In the genomic region with DNA sequence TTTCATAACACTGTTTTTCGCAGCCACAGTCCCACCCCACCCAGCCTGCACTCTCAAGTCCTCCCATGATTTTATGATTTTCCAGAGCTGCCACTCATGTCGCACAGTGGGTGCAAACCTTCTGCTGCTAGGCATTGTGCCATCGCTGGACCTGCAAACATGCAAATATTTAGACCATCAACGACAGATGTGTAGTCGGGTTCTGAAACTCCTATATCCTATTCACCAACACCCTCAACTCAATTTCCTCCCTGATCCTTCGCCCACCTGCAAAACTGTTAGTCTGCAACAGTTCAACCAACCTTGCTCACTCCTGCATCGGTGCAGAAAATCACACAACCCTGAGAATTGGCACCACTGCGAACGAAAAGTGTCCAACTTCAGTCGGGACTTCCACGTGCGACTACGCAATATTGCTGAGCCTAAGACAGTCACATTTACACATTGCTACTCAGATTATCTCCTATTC, we compare ENCODE assay signal across 8 cellular contexts. TPM values are rescaled to one million over a fixed set of nuclear protein-coding genes. Genes with fewer than 3 reads are reported as not detected.
DNase-seq lines count a peak whose midpoint lies in the region; ATAC-seq lines count a peak whose summit lies in the region.

No MANE protein-coding gene starts in this region.

- H3K36me3 ChIP-seq in KOPT-K1 (ENCODE audit: insufficient read depth, low read length) (no peaks in the 10 kb centered on the region), rectal smooth muscle tissue (ENCODE audit: control insufficient read depth, insufficient read depth, low read length) (no peaks in the 10 kb centered on the region)

- no peaks in the 10 kb centered on the region for H3K27me3 ChIP-seq in rectal smooth muscle tissue (ENCODE audit: control insufficient read depth, insufficient read depth, low read length)

- intact Hi-C loops in left cardiac atrium (cut with DNase I) = no loop called here

- H3K27ac ChIP-seq in KOPT-K1 (ENCODE audit: low read depth, low read length, poor library complexity, severe bottlenecking) (peak overlapping the region; percentile 77), rectal smooth muscle tissue (ENCODE audit: low read depth, low read length) (peak overlapping the region; percentile 78)

- peak; percentile 31 for DNase-seq in NCI-H2107 treated with DMSO at 0.1 percent for 48 hours (lab: John Stamatoyannopoulos, UW; ENCODE audit: unreplicated experiment)
- DNase-seq in NCI-H2107 (lab: John Stamatoyannopoulos, UW) = no peak
- no peak for DNase-seq in left cardiac atrium

- ATAC-seq in left cardiac atrium (peak; percentile 6 to 8), GM21825 (IDR thresholded peaks at IDR 0.05; ENCODE audit: unreplicated experiment) (no peak), GM19463 (IDR thresholded peaks at IDR 0.05; ENCODE audit: unreplicated experiment) (no peak)

- H3K9ac ChIP-seq in rectal smooth muscle tissue (ENCODE audit: low read length) = no peak overlapping the region

- H3K9me3 ChIP-seq in KOPT-K1 (ENCODE audit: insufficient read depth, low read length, poor library complexity, severe bottlenecking) = no peaks in the 10 kb centered on the region

- peak overlapping the region; percentile 94 for H3K4me3 ChIP-seq in rectal smooth muscle tissue (ENCODE audit: low read length)

- peak overlapping the region; percentile 95 for H3K4me3 Mint-ChIP-seq in activated naive CD4-positive, alpha-beta T cell treated with anti-CD3 and anti-CD28 coated beads, Interleukin-2, amount 50 U/mL, for 24 hours

- peak overlapping the region; percentile 93 for H3K27ac Mint-ChIP-seq in activated naive CD4-positive, alpha-beta T cell treated with anti-CD3 and anti-CD28 coated beads, Interleukin-2, amount 50 U/mL, for 24 hours

- no peaks in the 10 kb centered on the region for H3K9me3 Mint-ChIP-seq in activated naive CD4-positive, alpha-beta T cell treated with anti-CD3 and anti-CD28 coated beads, Interleukin-2, amount 50 U/mL, for 24 hours

- peaks cover 20% of the 10 kb centered on the region for H3K4me1 Mint-ChIP-seq in activated naive CD4-positive, alpha-beta T cell treated with anti-CD3 and anti-CD28 coated beads, Interleukin-2, amount 50 U/mL, for 24 hours

- peaks cover 3% of the 10 kb centered on the region for H3K4me1 ChIP-seq in rectal smooth muscle tissue (ENCODE audit: control insufficient read depth, insufficient read depth, low read length)

- H3K36me3 Mint-ChIP-seq in activated naive CD4-positive, alpha-beta T cell treated with anti-CD3 and anti-CD28 coated beads, Interleukin-2, amount 50 U/mL, for 24 hours = no peaks in the 10 kb centered on the region

- H3K27me3 Mint-ChIP-seq in activated naive CD4-positive, alpha-beta T cell treated with anti-CD3 and anti-CD28 coated beads, Interleukin-2, amount 50 U/mL, for 24 hours = no peaks in the 10 kb centered on the region

RNA-seq across cellular contexts. Expression of gene ALS2, which starts 0.9 kb away (rescaled TPM):
- 10 to 100 TPM; 28.1 to 37.9 TPM for total RNA-seq in left cardiac atrium

RNA-seq across cellular contexts. Expression of gene CDK15, which starts 24.7 kb away (rescaled TPM):
- total RNA-seq in left cardiac atrium = 1 to 10 TPM in 1 of 2 donors, under 1 TPM in 1; 0.44 to 1.0 TPM

Comparison
In these comparisons a context has a peak if more than half of its experiments do, and no peak if none do; other contexts are left out.
1. ATAC-seq: peak in left cardiac atrium (2 of 2); none in GM21825 (single experiment) and GM19463 (single experiment).